23 cellular contexts compared by ENCODE assay signal in genomic region chr1:86981482-86982311, GRCh38.
"Had no signal": no experiment of that assay in that cellular context is flagged by ENCODE, and none has a peak within 500 bp of the region (broad histone marks: within the 10 kb centered on the region; RNA-seq: fewer than 3 reads in every experiment).

No MANE protein-coding gene starts in this region.

- DNase-seq: cortex of kidney; dorsolateral prefrontal cortex; effector CD8-positive, alpha-beta T cell; heart right ventricle; hypothalamus; islet precursor cell; left lung; naive thymus-derived CD4-positive, alpha-beta T cell; nephron progenitor cell; spleen; stimulated activated CD4-positive, alpha-beta T cell treated with anti-CD3 and anti-CD28 coated beads, Interleukin-15, amount 100 ng/mL, for 24 hours; stimulated activated CD4-positive, alpha-beta T cell treated with anti-CD3 and anti-CD28 coated beads, Interleukin-1b, Interleukin-23, amount 100 ng/mL, for 48 hours; stimulated activated CD4-positive, alpha-beta T cell treated with anti-CD3 and anti-CD28 coated beads, Interleukin-4, amount 100 ng/mL, for 24 hours; stimulated activated naive B cell treated with anti-CD40 and anti-IgM and Interleukin-4, amounts not matched to agents 10 μg/mL and 1 μg/mL and 100 μg/mL, for 72 hours; stimulated activated naive CD8-positive, alpha-beta T cell treated with anti-CD3 and anti-CD28 coated beads, Interleukin-15, amount 100 ng/mL, for 72 hours; testis had no signal

- H3K4me1 Mint-ChIP-seq: nephron progenitor cell; stimulated activated naive CD8-positive, alpha-beta T cell treated with anti-CD3 and anti-CD28 coated beads, Interleukin-15, amount 100 ng/mL, for 72 hours had no signal

- H3K4me3 ChIP-seq: dorsolateral prefrontal cortex, heart right ventricle, left lung, lung, spleen, testis, tibial nerve had no signal

- H3K9me3 Mint-ChIP-seq: central memory CD8-positive, alpha-beta T cell had no signal

- ATAC-seq: esophagus mucosa; left lung; naive thymus-derived CD4-positive, alpha-beta T cell; sciatic nerve; stimulated activated naive B cell treated with anti-CD40 and anti-IgM and Interleukin-4, amounts not matched to agents 10 μg/mL and 1 μg/mL and 100 μg/mL, for 72 hours; stimulated activated naive CD8-positive, alpha-beta T cell treated with anti-CD3 and anti-CD28 coated beads, Interleukin-15, amount 100 ng/mL, for 72 hours had no signal

- H3K4me3 Mint-ChIP-seq: central memory CD8-positive, alpha-beta T cell; naive thymus-derived CD4-positive, alpha-beta T cell; nephron progenitor cell; stimulated activated naive B cell treated with anti-CD40 and anti-IgM and Interleukin-4, amounts not matched to agents 10 μg/mL and 1 μg/mL and 100 μg/mL, for 72 hours; stimulated activated naive CD8-positive, alpha-beta T cell treated with anti-CD3 and anti-CD28 coated beads, Interleukin-15, amount 100 ng/mL, for 72 hours had no signal

- H3K9me3 ChIP-seq: heart right ventricle, left lung, spleen, testis, tibial nerve had no signal

- H3K36me3 ChIP-seq: heart right ventricle, left lung, spleen, tibial nerve had no signal

- H3K27ac Mint-ChIP-seq: nephron progenitor cell; stimulated activated naive B cell treated with anti-CD40 and anti-IgM and Interleukin-4, amounts not matched to agents 10 μg/mL and 1 μg/mL and 100 μg/mL, for 72 hours; stimulated activated naive CD8-positive, alpha-beta T cell treated with anti-CD3 and anti-CD28 coated beads, Interleukin-15, amount 100 ng/mL, for 72 hours had no signal

- H3K4me1 ChIP-seq: heart right ventricle, left lung, spleen, testis, tibial nerve had no signal

- H3K27me3 Mint-ChIP-seq: central memory CD8-positive, alpha-beta T cell; naive thymus-derived CD4-positive, alpha-beta T cell; stimulated activated naive B cell treated with anti-CD40 and anti-IgM and Interleukin-4, amounts not matched to agents 10 μg/mL and 1 μg/mL and 100 μg/mL, for 72 hours; stimulated activated naive CD8-positive, alpha-beta T cell treated with anti-CD3 and anti-CD28 coated beads, Interleukin-15, amount 100 ng/mL, for 72 hours had no signal

- H3K27me3 ChIP-seq: dorsolateral prefrontal cortex, heart right ventricle, left lung, spleen, testis, tibial nerve had no signal

- FAIRE-seq: endometrium, frontal cortex had no signal

- H3K27ac ChIP-seq: dorsolateral prefrontal cortex, heart right ventricle, left lung, spleen, testis, tibial nerve had no signal
